In the genomic region with DNA sequence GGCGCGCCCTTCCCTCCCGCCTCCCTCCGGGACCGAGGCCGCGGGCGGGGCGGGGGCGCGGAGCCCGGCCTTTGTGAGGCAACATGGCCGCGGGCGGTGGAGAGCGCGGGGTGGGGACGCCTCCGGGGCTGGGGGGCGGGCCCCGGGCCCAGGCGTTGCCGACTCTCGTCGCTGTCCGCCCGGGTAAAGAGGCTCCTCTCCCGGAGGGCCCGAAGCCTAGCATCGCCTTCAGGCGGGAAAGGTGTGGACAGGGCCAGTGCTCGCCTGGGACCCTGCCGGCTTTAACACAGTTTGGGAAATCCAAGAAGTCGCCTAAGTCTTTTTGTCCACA, we compare ENCODE assay signal across 8 cellular contexts. TPM values are rescaled to one million over a fixed set of nuclear protein-coding genes. Genes with fewer than 3 reads are reported as not detected.
DNase-seq lines count a peak whose midpoint lies in the region; ATAC-seq and TF ChIP-seq lines count a peak whose summit lies in the region.

No MANE protein-coding gene starts in this region.

- peak; percentile 54 for ATAC-seq in GM21447 (IDR thresholded peaks at IDR 0.05; ENCODE audit: unreplicated experiment)
- ATAC-seq in left colon, result peak; percentile 70

- H3K4me1 ChIP-seq in HUES6 (ENCODE audit: control insufficient read depth, insufficient read depth, low read length), result peaks cover 37% of the 10 kb centered on the region

- peak overlapping the region; percentile 45; the same call in 1 of the 2 replicates for H3K27ac ChIP-seq in HUES6 (ENCODE audit: low read depth, low read length)
- peak overlapping the region; percentile 96 for H3K27ac ChIP-seq in WERI-Rb-1

- H3K9me3 ChIP-seq in HUES6 (ENCODE audit: control insufficient read depth, insufficient read depth, low read depth, low read length) (no peaks in the 10 kb centered on the region), WERI-Rb-1 (ENCODE audit: severe bottlenecking) (no peaks in the 10 kb centered on the region)

- H3K36me3 ChIP-seq in HUES6 (ENCODE audit: control insufficient read depth, insufficient read depth, low read length) (peaks cover 7% of the 10 kb centered on the region), WERI-Rb-1 (peaks cover 44% of the 10 kb centered on the region)

- in situ Hi-C loops in G401 (cut with HindIII; ENCODE audit: low sequenced_read_pairs), result no loop called here

- intact Hi-C loops in left colon (cut with DNase I, micrococcal nuclease), result no loop called here

- peak overlapping the region; percentile 91 for H3K4me3 ChIP-seq in HUES6 (ENCODE audit: low read depth, low read length)
- peak overlapping the region; percentile 99 for H3K4me3 ChIP-seq in WERI-Rb-1 (ENCODE audit: low read depth, low read length)

- peak overlapping the region; percentile 95 for H3K9ac ChIP-seq in HUES6 (ENCODE audit: low read length)

- DNase-seq in G401 (ENCODE audit: low spot score), result peak; percentile 49
- peak; percentile 61 for DNase-seq in WERI-Rb-1
- DNase-seq in cerebellar cortex (ENCODE audit: low spot score), result peak; percentile 28
- peak; percentile 64 to 79 for DNase-seq in left colon
- DNase-seq in stimulated activated CD4-positive, alpha-beta T cell treated with anti-CD3 and anti-CD28 coated beads, Interleukin-4, amount 100 ng/mL, for 1 hour, result peak; percentile 73
- DNase-seq in DMS79 (lab: John Stamatoyannopoulos, UW), result no peak

- H3K27me3 ChIP-seq in HUES6 (ENCODE audit: control insufficient read depth, insufficient read depth, low read length) (no peaks in the 10 kb centered on the region), WERI-Rb-1 (ENCODE audit: insufficient read depth, low read depth, severe bottlenecking) (no peaks in the 10 kb centered on the region)

- no peak for TF ChIP-seq CTCF in WERI-Rb-1 (IDR thresholded peaks at IDR 0.05; ENCODE audit: low read depth, low read length)

RNA-seq across cellular contexts. Expression of gene DGCR8, which starts 0.4 kb away (rescaled TPM):
- total RNA-seq in G401 (2014; rRNA removed; shearing (Covaris generic)), result 21.5 and 22.0 TPM in 2 replicates
- total RNA-seq in left colon, result 10 to 100 TPM; 32.7 to 46.8 TPM

RNA-seq across cellular contexts. Expression of gene RANBP1, which starts 35.5 kb away (rescaled TPM):
- total RNA-seq in G401 (2014; rRNA removed; shearing (Covaris generic)), result 883 and 1,003 TPM in 2 replicates
- 10 to 100 TPM; 57.2 to 80.3 TPM for total RNA-seq in left colon

RNA-seq across cellular contexts. Expression of gene TRMT2A, which starts 36.6 kb away (rescaled TPM):
- 22.4 and 55.8 TPM in 2 replicates for total RNA-seq in G401 (2014; rRNA removed; shearing (Covaris generic))
- 10 to 100 TPM; 33.3 to 36.4 TPM for total RNA-seq in left colon

RNA-seq across cellular contexts. Expression of gene ZDHHC8, which starts 51.2 kb away (rescaled TPM):
- total RNA-seq in G401 (2014; rRNA removed; shearing (Covaris generic)), result 5.1 and 7.8 TPM in 2 replicates
- total RNA-seq in left colon, result 10 to 100 TPM; 36.9 to 37.0 TPM

RNA-seq across cellular contexts. Expression of gene TANGO2, which starts 59.5 kb away (rescaled TPM):
- 13.2 and 19.0 TPM in 2 replicates for total RNA-seq in G401 (2014; rRNA removed; shearing (Covaris generic))
- total RNA-seq in left colon, result 10 to 100 TPM; 28.7 to 29.9 TPM

Comparison
In these comparisons a context has a peak if more than half of its experiments do, and no peak if none do; other contexts are left out.
1. RNA of gene RANBP1, which starts 35.5 kb away (total RNA-seq): 883 to 1,003 TPM in G401; 57.2 to 80.3 TPM in left colon; every median in the first group is over 10 times any median in the second.